12 cellular contexts compared by ENCODE assay signal in genomic region chr15:100959066-100960050, GRCh38. TPM values are rescaled to one million over a fixed set of nuclear protein-coding genes. Genes with fewer than 3 reads are reported as not detected.
DNase-seq lines count a peak whose midpoint lies in the region; ATAC-seq, FAIRE-seq and TF ChIP-seq lines count a peak whose summit lies in the region.
"Had no signal": no experiment of that assay in that cellular context is flagged by ENCODE, and none has a peak within 500 bp of the region (broad histone marks: within the 10 kb centered on the region; RNA-seq: fewer than 3 reads in every experiment).

No MANE protein-coding gene starts in this region.

- H3K36me3 Mint-ChIP-seq in CD14-positive monocyte = peaks cover 14 to 22% of the 10 kb centered on the region in 2 donors
- no peaks in the 10 kb centered on the region for H3K36me3 Mint-ChIP-seq in CD4-positive, alpha-beta T cell (ENCODE audit: low read depth)
- H3K36me3 Mint-ChIP-seq: activated CD4-positive, alpha-beta memory T cell treated with anti-CD3 and anti-CD28 coated beads for 36 hours had no signal

- H3K4me3 Mint-ChIP-seq in CD14-positive monocyte = peak overlapping the region; percentile 20 to 69
- H3K4me3 Mint-ChIP-seq in CD4-positive, alpha-beta T cell = no peak overlapping the region
- H3K4me3 Mint-ChIP-seq: activated CD4-positive, alpha-beta memory T cell treated with anti-CD3 and anti-CD28 coated beads for 36 hours had no signal

- no TSS peak for BruUV-seq in GM12878 (replicated peaks; lab: Mats Ljungman, UMichigan)

- TF ChIP-seq CTCF in CD14-positive monocyte (IDR thresholded peaks at IDR 0.05) (no peak), GM12878 (IDR thresholded peaks at IDR 0.05 in 2 of 3, conservative IDR thresholded peaks at IDR 0.05 in 1 of 3; ENCODE audit: control insufficient read depth in 2 of 3, extremely low read depth in 1 of 3, insufficient read depth in 1 of 3, low read depth in 3 of 3, low read length in 3 of 3) (no peak), neutrophil (IDR thresholded peaks at IDR 0.05) (no peak)
- no peak for TF ChIP-seq CTCF in CD4-positive, alpha-beta T cell (IDR thresholded peaks at IDR 0.05)

- no peak for TF ChIP-seq RAD21 in GM12878 (IDR thresholded peaks at IDR 0.05; ENCODE audit: insufficient read depth, low read depth, low read length)

- H3K9me3 ChIP-seq in GM12878 (replicated peaks; ENCODE audit: control insufficient read depth, insufficient read depth, low read length) = no peaks in the 10 kb centered on the region; the same call in 1 of the 3 replicates
- H3K9me3 ChIP-seq in neutrophil = no peaks in the 10 kb centered on the region
- no peaks in the 10 kb centered on the region for H3K9me3 ChIP-seq in CD4-positive, alpha-beta T cell (ENCODE audit: control insufficient read depth, low read length)

- H4K20me1 ChIP-seq in GM12878 (ENCODE audit: control insufficient read depth, insufficient read depth) = no peaks in the 10 kb centered on the region

- no peak overlapping the region for H2AFZ ChIP-seq in GM12878 (ENCODE audit: control insufficient read depth, low read depth, low read length)

- in situ Hi-C loops in GM12878 (cut with MboI) = no loop called here

- H3K9ac ChIP-seq in GM12878 (ENCODE audit: control insufficient read depth, insufficient read depth, low read length) = no peak overlapping the region

- H3K4me3 ChIP-seq in GM12878 (no peak overlapping the region), neutrophil (ENCODE audit: low read depth in 1 of 2, low read length in 1 of 2) (no peak overlapping the region)
- H3K4me3 ChIP-seq: lung had no signal

- TF ChIP-seq POLR2A in GM12878 (IDR thresholded peaks at IDR 0.05; ENCODE audit: low read depth, low read length) = no peak

- no peak for FAIRE-seq in GM12878 (lab: Jason Lieb, UNC)
- FAIRE-seq: HTR-8/SVneo had no signal

- H3K27ac ChIP-seq in GM12878 (ENCODE audit: control insufficient read depth, insufficient read depth) = peak overlapping the region; percentile 27; the same call in 1 of the 2 replicates
- H3K27ac ChIP-seq in neutrophil = peak overlapping the region; percentile 50
- H3K27ac ChIP-seq in CD4-positive, alpha-beta T cell (ENCODE audit: low read depth, low read length) = no peak overlapping the region

- CTCF ChIA-PET in GM12878 (lab: Yijun Ruan, JAX) = interaction anchor here (1.2 to 3.2 kb wide), 3 partner anchors 16 to 48 kb away, joined by 3 to 22 read pairs (median 12); no protein-coding TSS in a partner anchor
- CTCF ChIA-PET in CD4-positive, alpha-beta T cell (lab: Charles Lee) = no interaction called here

- peaks cover 0 to 6% (median 0%) of the 10 kb centered on the region in 3 donors for H3K27me3 Mint-ChIP-seq in CD14-positive monocyte (ENCODE audit: low read depth in 3 of 3)
- H3K27me3 Mint-ChIP-seq in CD4-positive, alpha-beta T cell = peaks cover 35% of the 10 kb centered on the region

- peaks cover 43% of the 10 kb centered on the region for H3K79me2 ChIP-seq in GM12878 (ENCODE audit: control insufficient read depth, insufficient read depth, low read length)

- H3K9me3 Mint-ChIP-seq in CD14-positive monocyte = peaks cover 0 to 7% (median 2%) of the 10 kb centered on the region in 7 donors
- no peaks in the 10 kb centered on the region for H3K9me3 Mint-ChIP-seq in CD4-positive, alpha-beta T cell
- H3K9me3 Mint-ChIP-seq: activated CD4-positive, alpha-beta memory T cell treated with anti-CD3 and anti-CD28 coated beads for 36 hours had no signal

- SMC1A ChIA-PET in GM12878 (lab: Charles Lee; ENCODE audit: uncharacterized antibody, unreplicated experiment) = interaction anchor here (1.3 to 1.9 kb wide), 2 partner anchors 11 to 15 kb away, joined by 3 to 6 read pairs; no protein-coding TSS in a partner anchor

- POLR2A ChIA-PET in GM12878 (lab: Charles Lee) = interaction anchor here (1.0 to 1.3 kb wide), 3 partner anchors 10 to 36 kb away, joined by 3 to 6 read pairs (median 6); no protein-coding TSS in a partner anchor
- POLR2A ChIA-PET in CD4-positive, alpha-beta T cell (lab: Charles Lee) = no interaction called here

- peaks cover 10% of the 10 kb centered on the region for H3K4me1 ChIP-seq in GM12878 (ENCODE audit: control insufficient read depth, insufficient read depth, low read length)
- H3K4me1 ChIP-seq in neutrophil (ENCODE audit: control insufficient read depth in 1 of 2, insufficient read depth in 1 of 2, low read depth in 1 of 2, low read length in 1 of 2) = peaks cover 18 to 28% of the 10 kb centered on the region in 2 experiments

- peaks cover 27% of the 10 kb centered on the region for H3K4me1 Mint-ChIP-seq in CD14-positive monocyte
- no peaks in the 10 kb centered on the region for H3K4me1 Mint-ChIP-seq in CD4-positive, alpha-beta T cell (ENCODE audit: low read depth)

- 83% methylated on average over 14 of the region's 14 CpGs for WGBS in GM12878 (ENCODE audit: insufficient coverage, insufficient replicate concordance, low lambda C conversion rate, missing lambda C conversion rate)

- ATAC-seq in GM12878 = peak; percentile 41
- ATAC-seq in CD4-positive, alpha-beta T cell (ENCODE audit: poor library complexity) = no peak
- no peak for ATAC-seq in HG03354 (IDR thresholded peaks at IDR 0.05; ENCODE audit: poor library complexity, severe bottlenecking, unreplicated experiment)

- H3K36me3 ChIP-seq in GM12878 (ENCODE audit: control insufficient read depth in 2 of 2, insufficient read depth in 2 of 2, low read length in 1 of 2) (peaks cover 3 to 6% of the 10 kb centered on the region in 2 experiments), neutrophil (peaks cover 12% of the 10 kb centered on the region)

- H3K27me3 ChIP-seq in GM12878 (replicated peaks in 1 of 2; ENCODE audit: control insufficient read depth in 2 of 2, insufficient read depth in 2 of 2, low read length in 1 of 2) = no peaks in the 10 kb centered on the region
- no peaks in the 10 kb centered on the region for H3K27me3 ChIP-seq in neutrophil
- H3K27me3 ChIP-seq in CD4-positive, alpha-beta T cell (ENCODE audit: control insufficient read depth, insufficient read depth, low read length) = peaks cover 16% of the 10 kb centered on the region

- DNase-seq in CD14-positive monocyte (ENCODE audit: low spot score) (no peak), M059J (ENCODE audit: low read depth) (peak; percentile 90), GM12878 (ENCODE audit: low read depth, low spot score) (no peak), LoVo (ENCODE audit: low spot score) (no peak)
- DNase-seq in CD4-positive, alpha-beta T cell = no peak
- no peak for DNase-seq in activated naive CD4-positive, alpha-beta T cell (lab: John Stamatoyannopoulos, UW)
- DNase-seq: activated CD4-positive, alpha-beta memory T cell treated with anti-CD3 and anti-CD28 coated beads for 36 hours; NCI-H1092 treated with DMSO at 0.1 percent for 48 hours had no signal

- RAD21 ChIA-PET in GM12878 (lab: Charles Lee; ENCODE audit: unreplicated experiment) = interaction anchor here (1.3 to 1.9 kb wide), 2 partner anchors 16 to 41 kb away, joined by 6 to 15 read pairs; no protein-coding TSS in a partner anchor

- intact Hi-C loops in CD14-positive monocyte (cut with micrococcal nuclease) (loop anchor here in 1 of 2 donors (5.0 to 10.0 kb wide), 2 partner anchors 37 to 45 kb away; no protein-coding TSS in a partner anchor), GM12878 (cut with micrococcal nuclease; ENCODE audit: unreplicated experiment) (no loop called here)
- intact Hi-C loops in CD4-positive, alpha-beta T cell (cut with DNase I, micrococcal nuclease) = no loop called here

- no peak for TF ChIP-seq EP300 in GM12878 (IDR thresholded peaks at IDR 0.05; ENCODE audit: borderline replicate concordance in 1 of 2, control insufficient read depth in 1 of 2, low read depth in 2 of 2, low read length in 2 of 2)

- H3K27ac Mint-ChIP-seq in CD14-positive monocyte = peak overlapping the region; percentile 10 to 84 (median 51)
- no peak overlapping the region for H3K27ac Mint-ChIP-seq in CD4-positive, alpha-beta T cell
- H3K27ac Mint-ChIP-seq: activated CD4-positive, alpha-beta memory T cell treated with anti-CD3 and anti-CD28 coated beads for 36 hours had no signal

- peak overlapping the region; percentile 13; the same call in 1 of the 2 replicates for H3K4me2 ChIP-seq in GM12878 (ENCODE audit: control insufficient read depth, insufficient read depth)

TF ChIP-seq in GM12878, 131 proteins besides CTCF, POLR2A, EP300 and RAD21:
- TF ChIP-seq ESRRA (IDR thresholded peaks at IDR 0.05; ENCODE audit: low read length) = no peak
- TF ChIP-seq NFXL1 (IDR thresholded peaks at IDR 0.05; ENCODE audit: borderline replicate concordance) = no peak
- TF ChIP-seq RELA (IDR thresholded peaks at IDR 0.05; ENCODE audit: borderline replicate concordance, partially characterized antibody) = no peak

RNA-seq across cellular contexts. Expression of gene LRRK1, which starts 40.2 kb away (rescaled TPM):
- polyA plus RNA-seq in CD14-positive monocyte (1 to 10 TPM; 1.7 to 5.4 TPM), GM12878 (2011; rRNA removed) (14.0 and 23.0 TPM in 2 replicates), GM12878 (2014; fragmentation: Illumina TruSeq; extraction: Trizol) (14.8 and 17.5 TPM in 2 replicates), GM12878 (2014; fragmentation: Nextera tagmentation; extraction: Ambion mirVana) (1 to 10 TPM; 2.2 to 2.7 TPM), GM12878 (2014; rRNA removed) (29.9 and 33.8 TPM in 2 replicates), GM12878 (2016; fragmentation: Nextera tagmentation; extraction: Ambion mirVana) (10 to 100 TPM; 13.9 to 18.3 TPM)
- 0.20 and 1.7 TPM in 2 replicates for total RNA-seq in M059J (2014; rRNA removed; shearing (Covaris generic))
- total RNA-seq in GM12878 (2013; cell fraction: nucleolus; rRNA removed) = 120 and 150 TPM in 2 replicates
- total RNA-seq in GM12878 (2014; rRNA removed) (15.6 and 23.0 TPM in 2 replicates), GM12878 (2014; rRNA removed; fragmentation: Illumina TruSeq; extraction: Trizol) (13.1 and 13.5 TPM in 2 replicates), GM12878 (2021) (51.5 and 58.3 TPM in 2 replicates)
- 14.1 TPM for polyA plus RNA-seq in GM12878 (2011; ENCODE audit: low read depth)
- 20.3 and 21.9 TPM in 2 replicates for polyA plus RNA-seq in GM12878 (2011; cell fraction: cytosol; rRNA removed)
- 82.2 and 90.7 TPM in 2 replicates for polyA plus RNA-seq in GM12878 (2011; cell fraction: nucleus; rRNA removed)
- polyA plus RNA-seq in GM12878 (2012) = 29.5 and 30.8 TPM in 2 replicates
- 26.7 and 37.6 TPM in 2 replicates for polyA minus RNA-seq in GM12878 (2011; rRNA and poly(A)+ RNA removed)
- 14.2 and 22.7 TPM in 2 replicates for polyA minus RNA-seq in GM12878 (2011; cell fraction: cytosol; rRNA and poly(A)+ RNA removed)
- 60.9 and 92.6 TPM in 2 replicates for polyA minus RNA-seq in GM12878 (2011; cell fraction: nucleus; rRNA and poly(A)+ RNA removed)
- under 1 TPM; 0.60 to 0.73 TPM for total RNA-seq in CD4-positive, alpha-beta T cell
